Comparison of ENCODE assay signal across 32 cellular contexts in genomic region chr2:209141818-209142217, GRCh38.
"Had no signal": no experiment of that assay in that cellular context is flagged by ENCODE, and none has a peak within 500 bp of the region (broad histone marks: within the 10 kb centered on the region; RNA-seq: fewer than 3 reads in every experiment).

No MANE protein-coding gene starts in this region.

- H3K9ac ChIP-seq: parathyroid adenoma had no signal

- FAIRE-seq: small intestine had no signal

- H3K4me1 Mint-ChIP-seq: naive thymus-derived CD8-positive, alpha-beta T cell; nephron progenitor cell; neural crest cell; stimulated activated memory B cell treated with anti-CD40 and anti-IgM and Interleukin-4, amounts not matched to agents 10 μg/mL and 1 μg/mL and 100 μg/mL, for 72 hours; stimulated activated naive CD8-positive, alpha-beta T cell treated with anti-CD3 and anti-CD28 coated beads, Interleukin-15, amount 100 ng/mL, for 72 hours had no signal

- DNase-seq: naive thymus-derived CD8-positive, alpha-beta T cell; nephron progenitor cell; occipital lobe; ovary; posterior cingulate gyrus; psoas muscle; right cardiac atrium; right lobe of liver; sigmoid colon; small intestine; spleen; stimulated activated CD4-positive, alpha-beta T cell treated with anti-CD3 and anti-CD28 coated beads, Interleukin-12 subunit alpha, Interleukin-12 subunit beta, amount 100 ng/mL, for 4 hours; stimulated activated CD4-positive, alpha-beta T cell treated with anti-CD3 and anti-CD28 coated beads, Interleukin-1b, Interleukin-23, amount 100 ng/mL, for 48 hours; stimulated activated CD4-positive, alpha-beta T cell treated with anti-CD3 and anti-CD28 coated beads, Interleukin-4, amount 100 ng/mL, for 1 hour; stimulated activated CD4-positive, alpha-beta T cell treated with anti-CD3 and anti-CD28 coated beads, Interleukin-4, amount 100 ng/mL, for 4 hours; stimulated activated CD8-positive, alpha-beta memory T cell treated with anti-CD3 and anti-CD28 coated beads, Interleukin-4, amount 100 ng/mL, for 48 hours; stimulated activated naive CD4-positive, alpha-beta T cell; stimulated activated naive CD8-positive, alpha-beta T cell treated with anti-CD3 and anti-CD28 coated beads, Interleukin-15, amount 100 ng/mL, for 72 hours; stimulated activated naive CD8-positive, alpha-beta T cell treated with anti-CD3 and anti-CD28 coated beads, Interleukin-15, Interleukin-2, amounts not matched to agents 100 U/mL and 50 U/mL, for 24 hours; substantia nigra; testis; tibial artery; transverse colon; upper lobe of right lung; uterus had no signal

- H3K9me3 Mint-ChIP-seq: neural crest cell; stimulated activated memory B cell treated with anti-CD40 and anti-IgM and Interleukin-4, amounts not matched to agents 10 μg/mL and 1 μg/mL and 100 μg/mL, for 72 hours; stimulated activated naive CD8-positive, alpha-beta T cell treated with anti-CD3 and anti-CD28 coated beads, Interleukin-15, amount 100 ng/mL, for 72 hours; type B pancreatic cell had no signal

- H3K27me3 Mint-ChIP-seq: naive thymus-derived CD8-positive, alpha-beta T cell; natural killer cell treated with Interleukin-12 subunit alpha and Interleukin-12 subunit beta and Interleukin-15 and Interleukin-18, amount 100 ng/mL, for 72 hours; progenitor cell of endocrine pancreas; stimulated activated memory B cell treated with anti-CD40 and anti-IgM and Interleukin-4, amounts not matched to agents 10 μg/mL and 1 μg/mL and 100 μg/mL, for 72 hours; stimulated activated naive CD8-positive, alpha-beta T cell treated with anti-CD3 and anti-CD28 coated beads, Interleukin-15, amount 100 ng/mL, for 72 hours; type B pancreatic cell had no signal

- H3K4me3 ChIP-seq: ovary, psoas muscle, right lobe of liver, sigmoid colon, spleen, suprapubic skin, testis, tibial artery, transverse colon, upper lobe of right lung, uterus had no signal

- H3K4me3 Mint-ChIP-seq: naive thymus-derived CD8-positive, alpha-beta T cell; natural killer cell treated with Interleukin-12 subunit alpha and Interleukin-12 subunit beta and Interleukin-15 and Interleukin-18, amount 100 ng/mL, for 72 hours; nephron progenitor cell; neural crest cell; stimulated activated memory B cell treated with anti-CD40 and anti-IgM and Interleukin-4, amounts not matched to agents 10 μg/mL and 1 μg/mL and 100 μg/mL, for 72 hours; stimulated activated naive CD8-positive, alpha-beta T cell treated with anti-CD3 and anti-CD28 coated beads, Interleukin-15, amount 100 ng/mL, for 72 hours; type B pancreatic cell had no signal

- H3K79me2 ChIP-seq: parathyroid adenoma had no signal

- H3K27me3 ChIP-seq: ovary, right lobe of liver, sigmoid colon, spleen, suprapubic skin, testis, tibial artery, transverse colon, upper lobe of right lung, uterus had no signal

- H3K36me3 Mint-ChIP-seq: naive thymus-derived CD8-positive, alpha-beta T cell; natural killer cell treated with Interleukin-12 subunit alpha and Interleukin-12 subunit beta and Interleukin-15 and Interleukin-18, amount 100 ng/mL, for 72 hours; stimulated activated memory B cell treated with anti-CD40 and anti-IgM and Interleukin-4, amounts not matched to agents 10 μg/mL and 1 μg/mL and 100 μg/mL, for 72 hours; type B pancreatic cell had no signal

- H2AFZ ChIP-seq: parathyroid adenoma had no signal

- ATAC-seq: naive thymus-derived CD8-positive, alpha-beta T cell; natural killer cell treated with Interleukin-12 subunit alpha and Interleukin-12 subunit beta and Interleukin-15 and Interleukin-18, amount 100 ng/mL, for 72 hours; psoas muscle; right cardiac atrium; right lobe of liver; stimulated activated memory B cell treated with anti-CD40 and anti-IgM and Interleukin-4, amounts not matched to agents 10 μg/mL and 1 μg/mL and 100 μg/mL, for 72 hours; stimulated activated naive CD8-positive, alpha-beta T cell treated with anti-CD3 and anti-CD28 coated beads, Interleukin-15, amount 100 ng/mL, for 72 hours; stimulated activated naive CD8-positive, alpha-beta T cell treated with anti-CD3 and anti-CD28 coated beads, Interleukin-15, Interleukin-2, amounts not matched to agents 100 U/mL and 50 U/mL, for 24 hours; upper lobe of right lung had no signal

- H3K4me1 ChIP-seq: parathyroid adenoma, psoas muscle, right lobe of liver, sigmoid colon, spleen, suprapubic skin, testis, tibial artery, transverse colon, upper lobe of right lung, uterus had no signal

- H3K9me3 ChIP-seq: ovary, psoas muscle, right lobe of liver, sigmoid colon, suprapubic skin, testis, tibial artery, transverse colon, upper lobe of right lung, uterus had no signal

- H3K36me3 ChIP-seq: ovary, right lobe of liver, sigmoid colon, spleen, suprapubic skin, tibial artery, transverse colon, upper lobe of right lung, uterus had no signal

- H3K27ac Mint-ChIP-seq: naive thymus-derived CD8-positive, alpha-beta T cell; natural killer cell treated with Interleukin-12 subunit alpha and Interleukin-12 subunit beta and Interleukin-15 and Interleukin-18, amount 100 ng/mL, for 72 hours; nephron progenitor cell; progenitor cell of endocrine pancreas; stimulated activated memory B cell treated with anti-CD40 and anti-IgM and Interleukin-4, amounts not matched to agents 10 μg/mL and 1 μg/mL and 100 μg/mL, for 72 hours; stimulated activated naive CD8-positive, alpha-beta T cell treated with anti-CD3 and anti-CD28 coated beads, Interleukin-15, amount 100 ng/mL, for 72 hours; type B pancreatic cell had no signal

- H3K27ac ChIP-seq: ovary, parathyroid adenoma, psoas muscle, right lobe of liver, sigmoid colon, spleen, suprapubic skin, testis, tibial artery, transverse colon, upper lobe of right lung, uterus had no signal
